Comparison of ENCODE assay signal across 14 cellular contexts in genomic region chr2:27966466-27966865, GRCh38.
A peak's percentile ranks its signal among the peaks of the same experiment; 100 is the strongest.
DNase-seq lines count a peak whose midpoint lies in the region; ATAC-seq and TF ChIP-seq lines count a peak whose summit lies in the region.
"Had no signal": no experiment of that assay in that cellular context is flagged by ENCODE, and none has a peak within 500 bp of the region (broad histone marks: within the 10 kb centered on the region; RNA-seq: fewer than 3 reads in every experiment).

No MANE protein-coding gene starts in this region.

- WGBS in heart left ventricle, 4 donors: 51 to 75% (median 64%) methylated on average over 3 of the region's 3 CpGs

- TF ChIP-seq CTCF in heart left ventricle (IDR thresholded peaks at IDR 0.05): no peak

- peaks cover 40% of the 10 kb centered on the region for H3K4me1 Mint-ChIP-seq in T-helper 2 cell treated with Interferon-gamma antibody and Interleukin-4, amounts not matched to agents 5 μg/mL and 100 μg/mL, for 36 hours (ENCODE audit: low read depth)
- peaks cover 53% of the 10 kb centered on the region for H3K4me1 Mint-ChIP-seq in activated naive CD8-positive, alpha-beta T cell (ENCODE audit: low read depth)
- H3K4me1 Mint-ChIP-seq: H9 had no signal

- ATAC-seq in heart left ventricle: peak; percentile 57 to 76 (median 60)

- no peak for TF ChIP-seq POLR2A in heart left ventricle (IDR thresholded peaks at IDR 0.05)

- peak overlapping the region; percentile 93 for H3K27ac Mint-ChIP-seq in T-helper 2 cell treated with Interferon-gamma antibody and Interleukin-4, amounts not matched to agents 5 μg/mL and 100 μg/mL, for 36 hours
- peak overlapping the region; percentile 52 for H3K27ac Mint-ChIP-seq in activated naive CD8-positive, alpha-beta T cell
- H3K27ac Mint-ChIP-seq: H9 had no signal

- peaks cover 41% of the 10 kb centered on the region for H3K9me3 Mint-ChIP-seq in T-helper 2 cell treated with Interferon-gamma antibody and Interleukin-4, amounts not matched to agents 5 μg/mL and 100 μg/mL, for 36 hours
- H3K9me3 Mint-ChIP-seq in activated naive CD8-positive, alpha-beta T cell (ENCODE audit: low read depth): peaks cover 16% of the 10 kb centered on the region

- H3K9me3 ChIP-seq in heart left ventricle: peaks cover 0 to 9% (median 0%) of the 10 kb centered on the region in 12 donors

- no peak overlapping the region for H3K4me3 ChIP-seq in heart left ventricle
- H3K4me3 ChIP-seq in skeletal muscle cell (ENCODE audit: low read depth, low read length): no peak overlapping the region
- H3K4me3 ChIP-seq: SK-N-MC had no signal

- no peak for DNase-seq in T-helper 2 cell treated with Interferon-gamma antibody and Interleukin-4, amounts not matched to agents 5 μg/mL and 100 μg/mL, for 36 hours (ENCODE audit: low spot score)
- DNase-seq in T-helper 2 cell (no peak), heart left ventricle (peak in 1 of 5 donors; percentile 18), skeletal muscle cell (ENCODE audit: low read depth) (peak; percentile 75), NCI-H1105 treated with DMSO at 0.1 percent for 48 hours (lab: John Stamatoyannopoulos, UW) (no peak), NCI-H128 (lab: John Stamatoyannopoulos, UW; ENCODE audit: unreplicated experiment) (no peak), GOT3 (lab: John Stamatoyannopoulos, UW) (no peak)
- DNase-seq: ACHN; activated CD4-positive, alpha-beta memory T cell treated with anti-CD3 and anti-CD28 coated beads, Interleukin-2, amount 10 ng/mL, durations not matched to agents 7 days and 5 days; caudate nucleus; glutamatergic neuron; H9 had no signal

- H3K27ac ChIP-seq in heart left ventricle: peak overlapping the region in 3 of 12 donors; percentile 3 to 43 (median 11)
- H3K27ac ChIP-seq: SK-N-MC had no signal

- peak overlapping the region; percentile 66 for H3K4me3 Mint-ChIP-seq in T-helper 2 cell treated with Interferon-gamma antibody and Interleukin-4, amounts not matched to agents 5 μg/mL and 100 μg/mL, for 36 hours
- H3K4me3 Mint-ChIP-seq in activated naive CD8-positive, alpha-beta T cell: peak overlapping the region; percentile 30
- H3K4me3 Mint-ChIP-seq: activated CD4-positive, alpha-beta memory T cell treated with anti-CD3 and anti-CD28 coated beads, Interleukin-2, amount 10 ng/mL, durations not matched to agents 7 days and 5 days; H9 had no signal

- intact Hi-C loops in heart left ventricle (cut with DNase I): loop anchor here in 1 of 10 donors (10.0 kb wide), 1 partner anchor 148 kb away; no protein-coding TSS in a partner anchor

- H3K4me1 ChIP-seq in heart left ventricle: peaks cover 0 to 24% (median 12%) of the 10 kb centered on the region in 12 donors

- H3K36me3 Mint-ChIP-seq in T-helper 2 cell treated with Interferon-gamma antibody and Interleukin-4, amounts not matched to agents 5 μg/mL and 100 μg/mL, for 36 hours (ENCODE audit: low read depth): peaks cover 45% of the 10 kb centered on the region
- H3K36me3 Mint-ChIP-seq in activated naive CD8-positive, alpha-beta T cell: peaks cover 26% of the 10 kb centered on the region

- no peaks in the 10 kb centered on the region for H3K36me3 ChIP-seq in heart left ventricle

- H3K27me3 ChIP-seq in heart left ventricle: no peaks in the 10 kb centered on the region

- no peaks in the 10 kb centered on the region for H3K27me3 Mint-ChIP-seq in T-helper 2 cell treated with Interferon-gamma antibody and Interleukin-4, amounts not matched to agents 5 μg/mL and 100 μg/mL, for 36 hours (ENCODE audit: low read depth)
- no peaks in the 10 kb centered on the region for H3K27me3 Mint-ChIP-seq in activated naive CD8-positive, alpha-beta T cell
- H3K27me3 Mint-ChIP-seq: activated CD4-positive, alpha-beta memory T cell treated with anti-CD3 and anti-CD28 coated beads, Interleukin-2, amount 10 ng/mL, durations not matched to agents 7 days and 5 days had no signal
